In the genomic region with DNA sequence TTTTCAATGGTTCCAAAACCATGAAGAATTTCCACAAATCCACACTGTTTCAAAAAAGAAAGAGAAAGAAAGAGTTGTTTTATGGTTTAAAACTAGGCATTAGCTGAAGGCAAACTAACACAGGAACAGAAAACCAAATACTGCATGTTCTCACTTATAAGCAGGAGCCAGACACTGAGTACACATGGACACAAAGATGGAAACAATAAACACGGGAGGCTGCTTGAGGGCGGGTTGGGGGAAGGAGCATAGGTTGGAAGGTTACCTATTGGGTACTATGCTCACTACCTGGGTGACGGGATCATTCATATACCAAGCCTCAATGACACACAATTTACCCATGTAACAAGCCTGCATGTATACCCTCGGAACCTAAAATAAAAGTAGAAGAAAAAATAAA, we compare ENCODE assay signal across 13 cellular contexts.
"Had no signal": no experiment of that assay in that cellular context is flagged by ENCODE, and none has a peak within 500 bp of the region (broad histone marks: within the 10 kb centered on the region; RNA-seq: fewer than 3 reads in every experiment).

No MANE protein-coding gene starts in this region.

- H3K4me1 Mint-ChIP-seq: activated CD8-positive, alpha-beta memory T cell treated with anti-CD3 and anti-CD28 coated beads, Interleukin-2, amount 10 ng/mL, durations not matched to agents 7 days and 5 days had no signal

- H3K27ac ChIP-seq: epithelial cell of prostate, gastroesophageal sphincter, thyroid gland, vagina had no signal

- DNase-seq: activated CD4-positive, alpha-beta T cell treated with anti-CD3 and anti-CD28 coated beads, Interleukin-2, amount 50 U/mL, for 4 hours; activated CD4-positive, CD25-positive, alpha-beta regulatory T cell treated with anti-CD3 and anti-CD28 coated beads, Interleukin-2, amount 50 U/mL, for 72 hours; activated CD8-positive, alpha-beta memory T cell treated with anti-CD3 and anti-CD28 coated beads, Interleukin-2, amount 10 ng/mL, durations not matched to agents 7 days and 5 days; activated effector memory CD4-positive, alpha-beta T cell treated with Interleukin-2 at 50 U/mL for 16 hours; activated T-cell treated with anti-CD3 and anti-CD28 coated beads, Interleukin-2, amount 50 U/mL, for 24 hours; nephron progenitor cell; SW 1271; thyroid gland had no signal

- H3K9me3 ChIP-seq: gastroesophageal sphincter, thyroid gland, vagina had no signal

- H3K27me3 Mint-ChIP-seq: activated CD8-positive, alpha-beta memory T cell treated with anti-CD3 and anti-CD28 coated beads, Interleukin-2, amount 10 ng/mL, durations not matched to agents 7 days and 5 days; activated naive CD8-positive, alpha-beta T cell; activated T-cell treated with anti-CD3 and anti-CD28 coated beads, Interleukin-2, amount 50 U/mL, for 24 hours had no signal

- H3K27me3 ChIP-seq: gastroesophageal sphincter, thyroid gland, vagina had no signal

- H3K27ac Mint-ChIP-seq: activated CD8-positive, alpha-beta memory T cell treated with anti-CD3 and anti-CD28 coated beads, Interleukin-2, amount 10 ng/mL, durations not matched to agents 7 days and 5 days; activated naive CD8-positive, alpha-beta T cell; activated T-cell treated with anti-CD3 and anti-CD28 coated beads, Interleukin-2, amount 50 U/mL, for 24 hours; T-helper 2 cell treated with Interferon-gamma antibody and Interleukin-4, amounts not matched to agents 5 μg/mL and 100 μg/mL, for 36 hours had no signal

- H3K4me3 Mint-ChIP-seq: activated CD8-positive, alpha-beta memory T cell treated with anti-CD3 and anti-CD28 coated beads, Interleukin-2, amount 10 ng/mL, durations not matched to agents 7 days and 5 days; activated naive CD8-positive, alpha-beta T cell; activated T-cell treated with anti-CD3 and anti-CD28 coated beads, Interleukin-2, amount 50 U/mL, for 24 hours; nephron progenitor cell; T-helper 2 cell treated with Interferon-gamma antibody and Interleukin-4, amounts not matched to agents 5 μg/mL and 100 μg/mL, for 36 hours had no signal

- ATAC-seq: activated CD8-positive, alpha-beta memory T cell treated with anti-CD3 and anti-CD28 coated beads, Interleukin-2, amount 10 ng/mL, durations not matched to agents 7 days and 5 days; gastroesophageal sphincter had no signal

- H3K9me3 Mint-ChIP-seq: activated T-cell treated with anti-CD3 and anti-CD28 coated beads, Interleukin-2, amount 50 U/mL, for 24 hours; nephron progenitor cell; T-helper 2 cell treated with Interferon-gamma antibody and Interleukin-4, amounts not matched to agents 5 μg/mL and 100 μg/mL, for 36 hours had no signal

- H3K4me3 ChIP-seq: gastroesophageal sphincter, thyroid gland, vagina had no signal

- H3K36me3 ChIP-seq: gastroesophageal sphincter, thyroid gland, vagina had no signal

- H3K36me3 Mint-ChIP-seq: activated CD8-positive, alpha-beta memory T cell treated with anti-CD3 and anti-CD28 coated beads, Interleukin-2, amount 10 ng/mL, durations not matched to agents 7 days and 5 days had no signal
